Comparison of ENCODE assay signal across 28 cellular contexts in genomic region chr18:48627216-48627615, GRCh38.
A peak's percentile ranks its signal among the peaks of the same experiment; 100 is the strongest.
DNase-seq lines count a peak whose midpoint lies in the region; ATAC-seq, FAIRE-seq and TF ChIP-seq lines count a peak whose summit lies in the region.
"Had no signal": no experiment of that assay in that cellular context is flagged by ENCODE, and none has a peak within 500 bp of the region (broad histone marks: within the 10 kb centered on the region; RNA-seq: fewer than 3 reads in every experiment).

No MANE protein-coding gene starts in this region.

- CTCF ChIA-PET in A549 (lab: Yijun Ruan, JAX) (interaction anchor here (2.3 kb wide), 1 partner anchor 151 kb away, joined by 10 read pairs; no protein-coding TSS in a partner anchor), HCT116 (lab: Charles Lee) (no interaction called here), RWPE1 (lab: Yijun Ruan, JAX) (no interaction called here)

- H3K9me2 ChIP-seq in HCT116 (ENCODE audit: insufficient read depth), result no peaks in the 10 kb centered on the region

- DNase-seq in A549 (ENCODE audit: low read depth in 1 of 2, low spot score in 1 of 2) (peak in 1 of 2 experiments; percentile 16), HCT116 (ENCODE audit: low read depth, low spot score) (peak; percentile 32), RWPE1 (ENCODE audit: low spot score) (no peak), epithelial cell of prostate (ENCODE audit: low read depth, low spot score) (no peak), GM19238 (ENCODE audit: insufficient read length, low spot score) (no peak), GM12892 (ENCODE audit: insufficient read length) (no peak), posterior vena cava (ENCODE audit: low spot score) (no peak), NCI-H82 (lab: John Stamatoyannopoulos, UW) (no peak)
- DNase-seq: activated CD8-positive, alpha-beta memory T cell treated with anti-CD3 and anti-CD28 coated beads for 24 hours; activated naive CD4-positive, alpha-beta T cell; activated T-cell treated with anti-CD3 and anti-CD28 coated beads, Interleukin-2, amount 50 U/mL, for 24 hours; amniotic stem cell; central memory CD4-positive, alpha-beta T cell; KBM-7; kidney glomerular epithelial cell; naive B cell; NCI-H1048; NCI-H2029; NCI-H2227 treated with DMSO at 0.1 percent for 48 hours; NK-92 treated with Interleukin-12 subunit alpha and Interleukin-12 subunit beta, amount 100 ng/mL, for 24 hours; stimulated activated CD4-positive, alpha-beta T cell treated with anti-CD3 and anti-CD28 coated beads, Interleukin-2, amount 100 ng/mL, for 48 hours; stimulated activated naive B cell treated with anti-CD40 and anti-IgM and Interleukin-4, amounts not matched to agents 10 μg/mL and 1 μg/mL and 100 μg/mL, for 72 hours had no signal

- ATAC-seq in A549 (no peak), HCT116 (peak; percentile 48)
- ATAC-seq: esophagus mucosa; stimulated activated naive B cell treated with anti-CD40 and anti-IgM and Interleukin-4, amounts not matched to agents 10 μg/mL and 1 μg/mL and 100 μg/mL, for 72 hours had no signal

- no TSS peak for BruUV-seq in HCT116 (replicated peaks; lab: Mats Ljungman, UMichigan)

- no peaks in the 10 kb centered on the region for H3K36me3 ChIP-seq in HCT116 (ENCODE audit: control insufficient read depth in 1 of 2, insufficient read depth in 2 of 2, low read length in 2 of 2)
- H3K36me3 ChIP-seq: HAP-1 had no signal

- H3K4me3 ChIP-seq in A549, result no peak overlapping the region
- H3K4me3 ChIP-seq in HCT116 (replicated peaks in 1 of 2; ENCODE audit: low read depth in 1 of 2, low read length in 2 of 2), result no peak overlapping the region
- H3K4me3 ChIP-seq: BLaER1 treated with 17β-estradiol and CSF1 and Interleukin-3, amounts not matched to agents 10 nM and 100 nM; HAP-1 had no signal

- no peaks in the 10 kb centered on the region for H3K79me2 ChIP-seq in HCT116 (ENCODE audit: insufficient read depth, low read length)

- no peak for TF ChIP-seq EP300 in A549 (IDR thresholded peaks at IDR 0.05)

- intact Hi-C loops in HCT116 (cut with micrococcal nuclease), result no loop called here
- intact Hi-C loops in posterior vena cava (cut with DNase I), result loop anchor here in 1 of 2 donors (10.0 kb wide), 1 partner anchor 82 kb away; no protein-coding TSS in a partner anchor

- 43% methylated on average over 3 of the region's 3 CpGs for WGBS in A549 (ENCODE audit: missing lambda C conversion rate)

- no peaks in the 10 kb centered on the region for H4K20me1 ChIP-seq in HCT116 (ENCODE audit: insufficient read depth)

- H3K27me3 ChIP-seq in HCT116 (ENCODE audit: insufficient read depth, low read length), result no peaks in the 10 kb centered on the region
- H3K27me3 ChIP-seq: BLaER1 treated with 17β-estradiol and CSF1 and Interleukin-3, amounts not matched to agents 10 nM and 100 nM had no signal

- H3K27ac ChIP-seq in A549 (peak overlapping the region; percentile 87 to 94), HCT116 (ENCODE audit: low read depth, low read length) (no peak overlapping the region), RWPE1 (0 out of 2 replicates have a peak overlapping the region, but pooled peaks have one; percentile 24), epithelial cell of prostate (peak overlapping the region; percentile 53)
- H3K27ac ChIP-seq: BLaER1 treated with 17β-estradiol and CSF1 and Interleukin-3, amounts not matched to agents 10 nM and 100 nM had no signal

- RAD21 ChIA-PET in HCT116 (lab: Charles Lee; ENCODE audit: low non-redundant PET in 1 of 2, low total read pairs in 2 of 2, uncharacterized antibody in 2 of 2, unreplicated experiment in 2 of 2), result no interaction called here

- TF ChIP-seq POLR2A in A549 (IDR thresholded peaks at IDR 0.05; ENCODE audit: low read length) (no peak), HCT116 (IDR thresholded peaks at IDR 0.05; ENCODE audit: borderline replicate concordance, extremely low read depth, insufficient read depth, insufficient read length) (no peak), GM12892 (IDR thresholded peaks at IDR 0.05; ENCODE audit: low read depth, low read length) (no peak)

- H3K9ac ChIP-seq in HCT116 (ENCODE audit: low read length), result no peak overlapping the region
- H3K9ac ChIP-seq: BLaER1 treated with 17β-estradiol and CSF1 and Interleukin-3, amounts not matched to agents 10 nM and 100 nM had no signal

- H2AFZ ChIP-seq in HCT116 (ENCODE audit: low read depth, low read length, poor library complexity, severe bottlenecking), result no peak overlapping the region

- peaks cover 82% of the 10 kb centered on the region for H3K4me1 ChIP-seq in A549
- peaks cover 15 to 26% of the 10 kb centered on the region in 2 experiments for H3K4me1 ChIP-seq in HCT116 (ENCODE audit: control insufficient read depth in 1 of 2, insufficient read depth in 2 of 2, low read length in 2 of 2)
- H3K4me1 ChIP-seq: HAP-1 had no signal

- TF ChIP-seq CTCF in A549 (IDR thresholded peaks at IDR 0.05) (no peak), HCT116 (IDR thresholded peaks at IDR 0.05 in 2 of 3, conservative IDR thresholded peaks at IDR 0.05 in 1 of 3; ENCODE audit: borderline replicate concordance in 1 of 3, insufficient read depth in 1 of 3, low read depth in 2 of 3, low read length in 2 of 3) (no peak), RWPE1 (conservative IDR thresholded peaks at IDR 0.05; ENCODE audit: low read depth) (no peak)

- FAIRE-seq in A549 (lab: Jason Lieb, UNC), result no peak
- FAIRE-seq in GM12892 (lab: Jason Lieb, UNC), result no peak
- FAIRE-seq: G401.6, GM18507, urothelium cell line had no signal

- H3K9me3 ChIP-seq in A549, result no peaks in the 10 kb centered on the region
- no peaks in the 10 kb centered on the region for H3K9me3 ChIP-seq in HCT116 (ENCODE audit: control insufficient read depth in 1 of 2, insufficient read depth in 1 of 2, low read depth in 1 of 2, low read length in 2 of 2)
- H3K9me3 ChIP-seq: BLaER1 treated with 17β-estradiol and CSF1 and Interleukin-3, amounts not matched to agents 10 nM and 100 nM; HAP-1 had no signal

- POLR2A ChIA-PET in A549 (lab: Yijun Ruan, JAX), result no interaction called here
- POLR2A ChIA-PET in HCT116 (lab: Charles Lee), result no interaction called here
- POLR2A ChIA-PET in RWPE1 (lab: Yijun Ruan, JAX; ENCODE audit: low non-redundant PET), result no interaction called here

- H3K4me2 ChIP-seq in A549, result peak overlapping the region; percentile 68
- peak overlapping the region; percentile 29 for H3K4me2 ChIP-seq in HCT116 (ENCODE audit: low read length)
- H3K4me2 ChIP-seq: BLaER1 treated with 17β-estradiol and CSF1 and Interleukin-3, amounts not matched to agents 10 nM and 100 nM had no signal

- no peak for TF ChIP-seq RAD21 in A549 (conservative IDR thresholded peaks at IDR 0.05 in 1 of 2, IDR thresholded peaks at IDR 0.05 in 1 of 2)
- TF ChIP-seq RAD21 in HCT116 (IDR thresholded peaks at IDR 0.05; ENCODE audit: low read depth), result no peak

TF ChIP-seq in A549, 52 proteins besides CTCF, POLR2A, EP300 and RAD21:
- TF ChIP-seq CHD2 (IDR thresholded peaks at IDR 0.05; ENCODE audit: low read length, partially characterized antibody) (no peak), FOXS1 (CRISPR knock-in tag; IDR thresholded peaks at IDR 0.05) (no peak), E2F6 (IDR thresholded peaks at IDR 0.05; ENCODE audit: borderline replicate concordance, low read depth) (no peak), RFX5 (IDR thresholded peaks at IDR 0.05) (no peak), JUN (IDR thresholded peaks at IDR 0.05) (no peak), CHD4 (IDR thresholded peaks at IDR 0.05; ENCODE audit: borderline replicate concordance) (no peak), CBX8 (IDR thresholded peaks at IDR 0.05) (no peak), SREBF2 (IDR thresholded peaks at IDR 0.05) (no peak), ZC3H11A (IDR thresholded peaks at IDR 0.05) (no peak), HOXB5 (CRISPR knock-in tag; IDR thresholded peaks at IDR 0.05) (no peak), ESRRA (IDR thresholded peaks at IDR 0.05; ENCODE audit: borderline replicate concordance, low read length) (no peak), RNF2 (IDR thresholded peaks at IDR 0.05; ENCODE audit: borderline replicate concordance, low read depth) (no peak), CEBPB (IDR thresholded peaks at IDR 0.05) (no peak)

TF ChIP-seq in HCT116, 20 proteins besides CTCF, POLR2A, EP300 and RAD21:
- TF ChIP-seq MAX (IDR thresholded peaks at IDR 0.05), result peak; percentile 44; the same call in 1 of the 2 replicates
- no peak for TF ChIP-seq ZFX (IDR thresholded peaks at IDR 0.05)
- TF ChIP-seq CEBPB (IDR thresholded peaks at IDR 0.05; ENCODE audit: low read depth), result no peak
- peak; percentile 44 for TF ChIP-seq JUND (IDR thresholded peaks at IDR 0.05)
- TF ChIP-seq ATF3 (IDR thresholded peaks at IDR 0.05), result no peak
- TF ChIP-seq FOSL1 (IDR thresholded peaks at IDR 0.05; ENCODE audit: low read depth), result peak; percentile 58
- TF ChIP-seq SP1 (IDR thresholded peaks at IDR 0.05; ENCODE audit: low read depth), result 0 out of 2 replicates have a peak, but pooled peaks have one; percentile 13
- TF ChIP-seq ELF1 (IDR thresholded peaks at IDR 0.05; ENCODE audit: borderline replicate concordance, low read depth), result 0 out of 2 replicates have a peak, but pooled peaks have one; percentile 17
- no peak for TF ChIP-seq EGR1 (IDR thresholded peaks at IDR 0.05; ENCODE audit: low read depth)
TF ChIP-seq in HCT116: peak in this region for 5.

Comparison
In these comparisons a context has a peak if more than half of its experiments do, and no peak if none do; other contexts are left out.
1. Of the 6 proteins assayed by ChIP-seq in both A549 and HCT116: peak only in A549: none; only in HCT116: MAX; in both: none; in neither: 5.